Comparison of ENCODE assay signal across 8 cellular contexts in the genomic region with DNA sequence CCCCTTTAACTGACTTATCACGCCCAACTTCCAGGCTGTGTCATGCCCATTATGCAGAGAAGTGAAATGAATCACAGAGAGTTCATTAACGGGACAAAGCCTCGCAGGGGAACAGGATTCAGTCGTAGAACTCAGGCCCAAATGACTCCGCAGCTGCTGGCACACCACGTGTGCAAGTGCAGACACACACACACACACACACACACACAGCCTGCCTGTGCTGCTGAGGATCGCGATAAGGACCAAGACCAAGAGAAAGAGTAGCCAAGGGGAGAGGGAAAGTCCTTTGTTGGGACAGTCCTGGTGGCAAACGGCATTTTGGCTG.
DNase-seq lines count a peak whose midpoint lies in the region; ATAC-seq lines count a peak whose summit lies in the region.

No MANE protein-coding gene starts in this region.

- no peaks in the 10 kb centered on the region for H3K27me3 ChIP-seq in MG63

- DNase-seq in GM03348 (ENCODE audit: low spot score) (peak; percentile 90), MG63 (peak; percentile 87), fibroblast of the conjunctiva (ENCODE audit: low read depth) (peak; percentile 67), pulmonary artery endothelial cell (ENCODE audit: low read depth, low spot score) (peak; percentile 55), NCI-H2227 treated with DMSO at 0.1 percent for 48 hours (lab: John Stamatoyannopoulos, UW) (no peak), NCI-H2171 treated with DMSO at 0.1 percent for 48 hours (lab: John Stamatoyannopoulos, UW) (no peak)
- peak; percentile 32 for DNase-seq in activated T-cell treated with anti-CD3 and anti-CD28 coated beads, Interleukin-2, amount 50 U/mL, for 1 hour

- H3K4me3 ChIP-seq in MG63: peak overlapping the region; percentile 12; the same call in 1 of the 2 replicates

- H3K36me3 ChIP-seq in MG63: no peaks in the 10 kb centered on the region

- no peaks in the 10 kb centered on the region; the same call in 1 of the 2 replicates for H3K9me3 ChIP-seq in MG63

- ATAC-seq in GM21737 (IDR thresholded peaks at IDR 0.05; ENCODE audit: unreplicated experiment): peak; percentile 47

Comparison
In these comparisons a context has a peak if more than half of its experiments do, and no peak if none do; other contexts are left out.
1. DNase-seq: peak in GM03348 (single experiment), MG63 (single experiment), activated T-cell treated with anti-CD3 and anti-CD28 coated beads, Interleukin-2, amount 50 U/mL, for 1 hour (single experiment), fibroblast of the conjunctiva (single experiment) and pulmonary artery endothelial cell (single experiment); none in NCI-H2227 treated with DMSO at 0.1 percent for 48 hours (single experiment) and NCI-H2171 treated with DMSO at 0.1 percent for 48 hours (single experiment).